Comparison of ENCODE assay signal across 1 cellular context in the genomic region with DNA sequence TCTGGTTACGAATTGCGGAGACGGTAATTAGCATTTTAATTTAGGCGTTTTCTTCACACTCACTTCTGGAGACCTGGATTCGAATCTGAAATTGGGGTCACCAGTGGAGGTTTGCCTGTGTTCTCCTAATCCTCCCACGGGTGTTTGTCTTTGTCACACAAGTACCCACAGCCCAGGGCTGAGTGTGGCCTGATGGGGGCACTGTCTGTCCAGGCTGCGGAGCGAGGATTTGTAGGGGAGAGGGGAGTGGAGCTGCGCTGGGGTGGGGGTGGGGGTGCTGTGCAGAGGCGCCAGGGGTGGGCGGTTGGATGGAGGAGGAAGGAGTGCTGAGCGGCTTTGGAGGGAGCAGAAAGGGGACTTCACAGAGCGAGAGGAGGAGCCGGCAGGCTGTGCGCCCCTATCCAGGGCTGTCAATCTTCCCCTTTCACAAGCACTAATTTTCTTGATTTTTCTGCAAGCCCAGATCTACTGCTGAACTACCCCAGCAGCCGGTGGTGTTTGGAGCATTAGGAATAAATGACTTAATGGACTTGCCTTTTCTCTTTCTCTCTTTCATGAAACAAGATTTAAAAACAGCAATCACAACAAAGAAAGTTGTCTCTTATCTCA.
TF ChIP-seq lines count a peak whose summit lies in the region.

No MANE protein-coding gene starts in this region.

TF ChIP-seq in HepG2, 621 proteins besides CTCF, POLR2A, EP300 and RAD21 (continued from another document):
- TF ChIP-seq, protein P1, sequence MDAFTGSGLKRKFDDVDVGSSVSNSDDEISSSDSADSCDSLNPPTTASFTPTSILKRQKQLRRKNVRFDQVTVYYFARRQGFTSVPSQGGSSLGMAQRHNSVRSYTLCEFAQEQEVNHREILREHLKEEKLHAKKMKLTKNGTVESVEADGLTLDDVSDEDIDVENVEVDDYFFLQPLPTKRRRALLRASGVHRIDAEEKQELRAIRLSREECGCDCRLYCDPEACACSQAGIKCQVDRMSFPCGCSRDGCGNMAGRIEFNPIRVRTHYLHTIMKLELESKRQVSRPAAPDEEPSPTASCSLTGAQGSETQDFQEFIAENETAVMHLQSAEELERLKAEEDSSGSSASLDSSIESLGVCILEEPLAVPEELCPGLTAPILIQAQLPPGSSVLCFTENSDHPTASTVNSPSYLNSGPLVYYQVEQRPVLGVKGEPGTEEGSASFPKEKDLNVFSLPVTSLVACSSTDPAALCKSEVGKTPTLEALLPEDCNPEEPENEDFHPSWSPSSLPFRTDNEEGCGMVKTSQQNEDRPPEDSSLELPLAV (CRISPR knock-in tag; conservative IDR thresholded peaks at IDR 0.05; ENCODE audit: low read depth), result no peak
- TF ChIP-seq ZNF263 (CRISPR knock-in tag; IDR thresholded peaks at IDR 0.05) (no peak), STAG1 (CRISPR knock-in tag; IDR thresholded peaks at IDR 0.05) (peak; percentile 50), PPARG (CRISPR knock-in tag; conservative IDR thresholded peaks at IDR 0.05) (no peak), NKX3-1 (CRISPR knock-in tag; IDR thresholded peaks at IDR 0.05) (no peak), TGIF2 (CRISPR knock-in tag; IDR thresholded peaks at IDR 0.05) (no peak), FOXP1 (IDR thresholded peaks at IDR 0.05) (no peak), FOXP1 (CRISPR knock-in tag; IDR thresholded peaks at IDR 0.05) (no peak), ZSCAN25 (CRISPR knock-in tag; IDR thresholded peaks at IDR 0.05) (peak; percentile 82), SRSF1 (optimal IDR thresholded peaks at IDR 0.05; ENCODE audit: low read depth, low read length) (no peak), BRD4 (CRISPR knock-in tag; IDR thresholded peaks at IDR 0.05) (no peak)
- TF ChIP-seq, protein P2, sequence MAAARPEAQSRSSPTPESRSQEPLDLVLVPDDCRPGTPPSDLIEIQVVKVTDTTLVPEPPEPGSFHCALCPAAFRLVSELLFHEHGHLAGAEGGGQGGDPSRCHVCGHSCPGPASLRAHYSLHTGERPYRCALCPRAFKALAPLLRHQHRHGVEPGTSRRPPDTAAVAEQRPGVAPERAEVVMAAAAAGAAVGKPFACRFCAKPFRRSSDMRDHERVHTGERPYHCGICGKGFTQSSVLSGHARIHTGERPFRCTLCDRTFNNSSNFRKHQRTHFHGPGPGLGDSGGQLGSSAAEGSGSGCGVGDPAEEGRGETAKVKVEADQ (CRISPR knock-in tag; IDR thresholded peaks at IDR 0.05; ENCODE audit: borderline replicate concordance), result no peak
- TF ChIP-seq, protein P3, sequence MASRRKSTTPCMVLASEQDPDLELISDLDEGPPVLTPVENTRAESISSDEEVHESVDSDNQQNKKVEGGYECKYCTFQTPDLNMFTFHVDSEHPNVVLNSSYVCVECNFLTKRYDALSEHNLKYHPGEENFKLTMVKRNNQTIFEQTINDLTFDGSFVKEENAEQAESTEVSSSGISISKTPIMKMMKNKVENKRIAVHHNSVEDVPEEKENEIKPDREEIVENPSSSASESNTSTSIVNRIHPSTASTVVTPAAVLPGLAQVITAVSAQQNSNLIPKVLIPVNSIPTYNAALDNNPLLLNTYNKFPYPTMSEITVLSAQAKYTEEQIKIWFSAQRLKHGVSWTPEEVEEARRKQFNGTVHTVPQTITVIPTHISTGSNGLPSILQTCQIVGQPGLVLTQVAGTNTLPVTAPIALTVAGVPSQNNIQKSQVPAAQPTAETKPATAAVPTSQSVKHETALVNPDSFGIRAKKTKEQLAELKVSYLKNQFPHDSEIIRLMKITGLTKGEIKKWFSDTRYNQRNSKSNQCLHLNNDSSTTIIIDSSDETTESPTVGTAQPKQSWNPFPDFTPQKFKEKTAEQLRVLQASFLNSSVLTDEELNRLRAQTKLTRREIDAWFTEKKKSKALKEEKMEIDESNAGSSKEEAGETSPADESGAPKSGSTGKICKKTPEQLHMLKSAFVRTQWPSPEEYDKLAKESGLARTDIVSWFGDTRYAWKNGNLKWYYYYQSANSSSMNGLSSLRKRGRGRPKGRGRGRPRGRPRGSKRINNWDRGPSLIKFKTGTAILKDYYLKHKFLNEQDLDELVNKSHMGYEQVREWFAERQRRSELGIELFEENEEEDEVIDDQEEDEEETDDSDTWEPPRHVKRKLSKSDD (CRISPR knock-in tag; IDR thresholded peaks at IDR 0.05; ENCODE audit: low read depth), result no peak
- TF ChIP-seq, protein P4, sequence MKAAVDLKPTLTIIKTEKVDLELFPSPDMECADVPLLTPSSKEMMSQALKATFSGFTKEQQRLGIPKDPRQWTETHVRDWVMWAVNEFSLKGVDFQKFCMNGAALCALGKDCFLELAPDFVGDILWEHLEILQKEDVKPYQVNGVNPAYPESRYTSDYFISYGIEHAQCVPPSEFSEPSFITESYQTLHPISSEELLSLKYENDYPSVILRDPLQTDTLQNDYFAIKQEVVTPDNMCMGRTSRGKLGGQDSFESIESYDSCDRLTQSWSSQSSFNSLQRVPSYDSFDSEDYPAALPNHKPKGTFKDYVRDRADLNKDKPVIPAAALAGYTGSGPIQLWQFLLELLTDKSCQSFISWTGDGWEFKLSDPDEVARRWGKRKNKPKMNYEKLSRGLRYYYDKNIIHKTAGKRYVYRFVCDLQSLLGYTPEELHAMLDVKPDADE (CRISPR knock-in tag; IDR thresholded peaks at IDR 0.05), result no peak
